Comparison of ENCODE assay signal across 8 cellular contexts in the genomic region with DNA sequence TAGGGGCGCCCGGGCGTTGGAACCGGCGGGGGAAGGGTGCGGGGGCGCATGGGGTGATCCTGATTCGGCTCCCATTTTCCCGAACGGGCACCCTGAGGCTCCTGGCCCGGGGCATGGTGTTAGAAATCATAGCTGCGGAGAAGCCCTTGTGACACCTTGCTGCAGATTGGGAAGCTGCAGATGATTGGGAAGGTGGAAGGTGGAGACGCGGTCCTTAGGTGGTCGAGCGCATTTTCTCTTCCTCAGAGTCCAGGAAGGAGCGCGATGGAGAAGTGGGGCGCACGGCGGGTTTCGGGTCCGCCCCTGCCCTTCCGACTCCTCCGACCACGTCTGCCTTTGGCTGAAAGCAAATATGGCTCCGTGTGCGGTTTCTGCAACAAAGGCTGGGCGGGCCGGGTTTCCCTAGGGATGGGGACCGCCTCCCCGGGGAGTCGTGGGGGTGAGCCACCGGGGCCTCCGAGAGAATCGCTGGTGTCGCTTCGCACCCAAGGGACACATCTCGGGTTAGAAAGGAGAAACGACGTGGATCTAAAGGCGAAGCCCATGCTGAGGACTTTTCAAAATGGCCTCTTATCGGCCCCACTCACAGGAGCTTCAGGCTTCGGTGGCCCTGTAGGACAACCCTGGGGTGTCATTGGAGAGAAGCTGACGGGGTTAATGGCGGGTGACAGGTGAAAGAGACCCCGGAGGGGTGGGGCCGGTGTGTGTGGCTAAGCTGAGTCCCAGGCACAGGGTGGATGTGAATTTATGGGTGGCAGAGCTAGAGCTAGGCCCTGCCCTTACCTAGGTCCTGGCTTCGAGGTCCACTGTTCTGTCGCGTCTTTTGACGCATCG. TPM values are rescaled to one million over a fixed set of nuclear protein-coding genes. Genes with fewer than 3 reads are reported as not detected.
A peak's percentile ranks its signal among the peaks of the same experiment; 100 is the strongest.
DNase-seq lines count a peak whose midpoint lies in the region; ATAC-seq, FAIRE-seq and TF ChIP-seq lines count a peak whose summit lies in the region.

No MANE protein-coding gene starts in this region.

- H3K9me3 ChIP-seq in endothelial cell of umbilical vein (replicated peaks; ENCODE audit: control insufficient read depth, insufficient read depth, low read length) (no peaks in the 10 kb centered on the region), muscle layer of duodenum (ENCODE audit: control insufficient read depth in 1 of 2, low read length in 2 of 2) (no peaks in the 10 kb centered on the region), thyroid gland (no peaks in the 10 kb centered on the region)

- no peaks in the 10 kb centered on the region for H3K27me3 ChIP-seq in GM06990 (replicated peaks; ENCODE audit: control insufficient read depth, insufficient read depth, low read length)
- H3K27me3 ChIP-seq in endothelial cell of umbilical vein (ENCODE audit: control insufficient read depth in 2 of 2, insufficient read depth in 2 of 2, low read length in 2 of 2), result no peaks in the 10 kb centered on the region
- H3K27me3 ChIP-seq in muscle layer of duodenum (ENCODE audit: low read depth, low read length), result no peaks in the 10 kb centered on the region
- H3K27me3 ChIP-seq in thyroid gland, result no peaks in the 10 kb centered on the region

- H3K27ac ChIP-seq in endothelial cell of umbilical vein (ENCODE audit: insufficient read depth, low read depth, low read length) (peak overlapping the region; percentile 60), muscle layer of duodenum (ENCODE audit: low read length) (peak overlapping the region; percentile 96), thyroid gland (peak overlapping the region; percentile 93 to 99 (median 98))

- TSS peak; percentile 20 for BruUV-seq in endothelial cell of umbilical vein (replicated peaks; lab: Mats Ljungman, UMichigan)

- TF ChIP-seq CTCF in GM06990 (IDR thresholded peaks at IDR 0.05; ENCODE audit: insufficient read depth, low read length, poor library complexity, severe bottlenecking) (no peak), HFF-Myc (IDR thresholded peaks at IDR 0.05; ENCODE audit: low read depth, low read length, missing control alignments) (no peak), endothelial cell of umbilical vein (IDR thresholded peaks at IDR 0.05; ENCODE audit: extremely low read depth in 1 of 2, insufficient read depth in 1 of 2, low read depth in 1 of 2, low read length in 2 of 2) (no peak), thyroid gland (IDR thresholded peaks at IDR 0.05) (no peak)
- TF ChIP-seq CTCF in activated CD8-positive, alpha-beta T cell treated with anti-CD3 and anti-CD28 coated beads for 36 hours (IDR thresholded peaks at IDR 0.05), result no peak

- peak overlapping the region; percentile 91 for H3K27ac Mint-ChIP-seq in activated CD8-positive, alpha-beta T cell treated with anti-CD3 and anti-CD28 coated beads for 36 hours

- TF ChIP-seq POLR2A in endothelial cell of umbilical vein (IDR thresholded peaks at IDR 0.05; ENCODE audit: low read depth, low read length), result no peak
- no peak for TF ChIP-seq POLR2A in thyroid gland (IDR thresholded peaks at IDR 0.05)

- peak; percentile 17 for ATAC-seq in activated CD8-positive, alpha-beta T cell treated with anti-CD3 and anti-CD28 coated beads for 36 hours

- DNase-seq in GM06990 (ENCODE audit: extremely low read depth, insufficient read length) (peak; percentile 88), HFF-Myc (ENCODE audit: extremely low read depth, low read depth) (no peak), NCI-H2107 (lab: John Stamatoyannopoulos, UW) (peak; percentile 64), endothelial cell of umbilical vein (ENCODE audit: low read depth, low spot score) (peak; percentile 49), thyroid gland (peak; percentile 37 to 45), mucosa of gallbladder (ENCODE audit: low spot score) (no peak)
- peak; percentile 59 for DNase-seq in activated CD8-positive, alpha-beta T cell treated with anti-CD3 and anti-CD28 coated beads for 36 hours

- H3K36me3 ChIP-seq in GM06990 (ENCODE audit: control insufficient read depth, insufficient read depth, low read length) (peaks cover 7% of the 10 kb centered on the region), endothelial cell of umbilical vein (ENCODE audit: control insufficient read depth in 2 of 2, extremely low read depth in 1 of 2, insufficient read depth in 2 of 2, low read length in 2 of 2) (peaks cover 15% of the 10 kb centered on the region in 2 experiments), muscle layer of duodenum (ENCODE audit: control insufficient read depth in 1 of 2, insufficient read depth in 2 of 2, low read length in 2 of 2) (peaks cover 25 to 47% of the 10 kb centered on the region in 2 donors), thyroid gland (peaks cover 23 to 25% of the 10 kb centered on the region in 2 donors)

- WGBS in thyroid gland, 2 donors, result 14 to 22% methylated on average over 33 to 44 of the region's 53 CpGs

- H4K20me1 ChIP-seq in endothelial cell of umbilical vein (replicated peaks; ENCODE audit: control insufficient read depth, extremely low read depth, insufficient read depth, low read length), result no peaks in the 10 kb centered on the region

- peaks cover 69% of the 10 kb centered on the region for H3K4me1 Mint-ChIP-seq in activated CD8-positive, alpha-beta T cell treated with anti-CD3 and anti-CD28 coated beads for 36 hours (ENCODE audit: low read depth)

- peaks cover 39% of the 10 kb centered on the region for H3K79me2 ChIP-seq in endothelial cell of umbilical vein (ENCODE audit: control insufficient read depth, insufficient read depth, low read length)

- H3K4me1 ChIP-seq in endothelial cell of umbilical vein (ENCODE audit: control insufficient read depth, extremely low read depth, insufficient read depth, low read length) (peaks cover 71% of the 10 kb centered on the region), muscle layer of duodenum (ENCODE audit: control insufficient read depth in 1 of 2, insufficient read depth in 2 of 2, low read length in 2 of 2) (peaks cover 41% of the 10 kb centered on the region in 2 donors), thyroid gland (peaks cover 63 to 68% of the 10 kb centered on the region in 2 donors)

- peak overlapping the region; percentile 64 for H3K4me2 ChIP-seq in endothelial cell of umbilical vein (ENCODE audit: insufficient read depth, low read length)

- H3K9ac ChIP-seq in endothelial cell of umbilical vein (replicated peaks; ENCODE audit: extremely low read depth, insufficient read depth, low read length), result peak overlapping the region; percentile 92

- H2AFZ ChIP-seq in endothelial cell of umbilical vein (ENCODE audit: low read depth, low read length), result peak overlapping the region; percentile 72

- H3K4me3 Mint-ChIP-seq in activated CD8-positive, alpha-beta T cell treated with anti-CD3 and anti-CD28 coated beads for 36 hours, result peak overlapping the region; percentile 86

- H3K9me3 Mint-ChIP-seq in activated CD8-positive, alpha-beta T cell treated with anti-CD3 and anti-CD28 coated beads for 36 hours, result no peaks in the 10 kb centered on the region

- CTCF ChIA-PET in activated CD8-positive, alpha-beta T cell treated with anti-CD3 and anti-CD28 coated beads for 36 hours (lab: Charles Lee), result interaction anchor here (0.5 to 5.1 kb wide), 7 partner anchors 21 to 815 kb away, joined by 3 to 36 read pairs (median 6); no protein-coding TSS in a partner anchor
- CTCF ChIA-PET in endothelial cell of umbilical vein (lab: Charles Lee), result interaction anchor here (0.6 to 11.1 kb wide), 7 partner anchors 11 to 114 kb away, joined by 3 to 147 read pairs (median 3); no protein-coding TSS in a partner anchor

- H3K4me3 ChIP-seq in GM06990 (replicated peaks; ENCODE audit: low read depth, low read length) (peak overlapping the region; percentile 78), HFF-Myc (replicated peaks; ENCODE audit: low read depth, low read length) (peak overlapping the region; percentile 99), endothelial cell of umbilical vein (replicated peaks in 1 of 3; ENCODE audit: insufficient read depth in 1 of 3, low read depth in 1 of 3, low read length in 3 of 3) (peak overlapping the region; percentile 66 to 99 (median 66)), muscle layer of duodenum (ENCODE audit: low read depth in 1 of 2, low read length in 2 of 2) (peak overlapping the region; percentile 83 to 100), thyroid gland (replicated peaks in 1 of 3) (peak overlapping the region in 2 of 3 donors; percentile 54 to 88)

- FAIRE-seq in endothelial cell of umbilical vein (lab: Jason Lieb, UNC), result no peak

- POLR2A ChIA-PET in activated CD8-positive, alpha-beta T cell treated with anti-CD3 and anti-CD28 coated beads for 36 hours (lab: Charles Lee), result interaction anchor here (0.7 to 4.3 kb wide), 13 partner anchors 8 to 587 kb away, joined by 3 to 17 read pairs (median 4); partner anchors contain the start of gene FADS2
- POLR2A ChIA-PET in endothelial cell of umbilical vein (lab: Charles Lee), result interaction anchor here (0.6 to 3.0 kb wide), 12 partner anchors 8 to 712 kb away, joined by 3 to 19 read pairs (median 4); partner anchors contain the start of genes FEN1 and TMEM258

- dilution Hi-C loops in endothelial cell of umbilical vein (cut with MboI; ENCODE audit: extremely low pct_ligation_motif_present, low sequenced_read_pairs), result no loop called here

- no peaks in the 10 kb centered on the region for H3K27me3 Mint-ChIP-seq in activated CD8-positive, alpha-beta T cell treated with anti-CD3 and anti-CD28 coated beads for 36 hours

- H3K36me3 Mint-ChIP-seq in activated CD8-positive, alpha-beta T cell treated with anti-CD3 and anti-CD28 coated beads for 36 hours (ENCODE audit: low read depth), result peaks cover 34% of the 10 kb centered on the region

- no peaks in the 10 kb centered on the region for H3K9me1 ChIP-seq in endothelial cell of umbilical vein (replicated peaks; ENCODE audit: control insufficient read depth, extremely low read depth, insufficient read depth, low read length)

- intact Hi-C loops in activated CD8-positive, alpha-beta T cell treated with anti-CD3 and anti-CD28 coated beads for 36 hours (cut with micrococcal nuclease), result loop anchor here (10.0 kb wide), 1 partner anchor 117 kb away; no protein-coding TSS in a partner anchor
- intact Hi-C loops in endothelial cell of umbilical vein (cut with micrococcal nuclease) (loop anchor here (1.0 to 5.0 kb wide), 4 partner anchors 57 to 151 kb away; partner anchors contain the start of genes FADS1 and FADS3), thyroid gland (cut with DNase I) (no loop called here)

RNA-seq across cellular contexts. Expression of gene FTH1, which starts 0.7 kb away (rescaled TPM):
- 100 to 1,000 TPM; 700 to 729 TPM for total RNA-seq in activated CD8-positive, alpha-beta T cell treated with anti-CD3 and anti-CD28 coated beads for 36 hours
- total RNA-seq in endothelial cell of umbilical vein (2,371 and 2,501 TPM in 2 replicates), thyroid gland (1,000 to 10,000 TPM; 2,377 to 4,120 (median 2,918) TPM), mucosa of gallbladder (2,359 TPM)
- 1,123 and 1,177 TPM in 2 replicates for polyA plus RNA-seq in endothelial cell of umbilical vein
- 1,817 and 2,147 TPM in 2 replicates for polyA plus RNA-seq in endothelial cell of umbilical vein (2011; cell fraction: cytosol; rRNA removed)
- polyA plus RNA-seq in endothelial cell of umbilical vein (2011; cell fraction: nucleus; rRNA removed), result 551 and 657 TPM in 2 replicates
- polyA plus RNA-seq in endothelial cell of umbilical vein (2012), result 3,119 and 5,287 TPM in 2 replicates
- polyA minus RNA-seq in endothelial cell of umbilical vein, result 640 and 676 TPM in 2 replicates
- polyA minus RNA-seq in endothelial cell of umbilical vein (2011; cell fraction: cytosol; rRNA and poly(A)+ RNA removed), result 1,415 TPM
- polyA minus RNA-seq in endothelial cell of umbilical vein (2011; cell fraction: nucleus; rRNA and poly(A)+ RNA removed), result 173 and 200 TPM in 2 replicates

RNA-seq across cellular contexts. Expression of gene BEST1, which starts 18.0 kb away (rescaled TPM):
- under 1 TPM; 0.61 to 0.83 TPM for total RNA-seq in activated CD8-positive, alpha-beta T cell treated with anti-CD3 and anti-CD28 coated beads for 36 hours
- total RNA-seq in endothelial cell of umbilical vein (0.21 TPM in 1 of 2 replicates, not detected in the other), thyroid gland (1 to 10 TPM in 3 of 4 donors, under 1 TPM in 1; 0.67 to 3.3 (median 1.9) TPM), mucosa of gallbladder (2.8 TPM)
- 0.04 and 0.05 TPM in 2 replicates for polyA plus RNA-seq in endothelial cell of umbilical vein
- 0.04 TPM in 1 of 2 replicates, not detected in the other for polyA plus RNA-seq in endothelial cell of umbilical vein (2011; cell fraction: cytosol; rRNA removed)
- 0.11 and 0.15 TPM in 2 replicates for polyA plus RNA-seq in endothelial cell of umbilical vein (2011; cell fraction: nucleus; rRNA removed)
- polyA plus RNA-seq in endothelial cell of umbilical vein (2012), result 0.52 and 0.83 TPM in 2 replicates
- 0.13 TPM in 1 of 2 replicates, not detected in the other for polyA minus RNA-seq in endothelial cell of umbilical vein
- polyA minus RNA-seq in endothelial cell of umbilical vein (2011; cell fraction: cytosol; rRNA and poly(A)+ RNA removed), result 0.92 TPM
- polyA minus RNA-seq in endothelial cell of umbilical vein (2011; cell fraction: nucleus; rRNA and poly(A)+ RNA removed), result 0.24 TPM in 1 of 2 replicates, not detected in the other

RNA-seq across cellular contexts. Expression of gene RAB3IL1, which starts 50.8 kb away (rescaled TPM):
- total RNA-seq in activated CD8-positive, alpha-beta T cell treated with anti-CD3 and anti-CD28 coated beads for 36 hours, result not detected
- total RNA-seq in endothelial cell of umbilical vein, result 1.2 and 3.6 TPM in 2 replicates
- polyA plus RNA-seq in endothelial cell of umbilical vein, result 1.8 and 2.9 TPM in 2 replicates
- polyA plus RNA-seq in endothelial cell of umbilical vein (2011; cell fraction: cytosol; rRNA removed), result 0.88 and 1.4 TPM in 2 replicates
- polyA plus RNA-seq in endothelial cell of umbilical vein (2011; cell fraction: nucleus; rRNA removed), result 2.1 TPM in 2 replicates
- 1.3 and 3.8 TPM in 2 replicates for polyA plus RNA-seq in endothelial cell of umbilical vein (2012)
- polyA minus RNA-seq in endothelial cell of umbilical vein, result 0.89 and 0.90 TPM in 2 replicates
- 7.3 TPM for polyA minus RNA-seq in endothelial cell of umbilical vein (2011; cell fraction: cytosol; rRNA and poly(A)+ RNA removed)
- polyA minus RNA-seq in endothelial cell of umbilical vein (2011; cell fraction: nucleus; rRNA and poly(A)+ RNA removed), result 0.58 and 0.72 TPM in 2 replicates
- 10 to 100 TPM in 3 of 4 donors, 1 to 10 TPM in 1; 6.5 to 27.7 (median 15.2) TPM for total RNA-seq in thyroid gland
- 12.1 TPM for total RNA-seq in mucosa of gallbladder

Comparison
In these comparisons a context has a peak if more than half of its experiments do, and no peak if none do; other contexts are left out.
1. DNase-seq: peak in GM06990 (single experiment), NCI-H2107 (single experiment), activated CD8-positive, alpha-beta T cell treated with anti-CD3 and anti-CD28 coated beads for 36 hours (single experiment), endothelial cell of umbilical vein (single experiment) and thyroid gland (2 of 2); none in HFF-Myc (single experiment) and mucosa of gallbladder (single experiment).
2. Peak in every context shown above with its lines, with median percentiles within 50 percentile points of each other: H3K4me3 ChIP-seq and H3K27ac ChIP-seq.